ENCODE assay signal across 8 cellular contexts in the genomic region with DNA sequence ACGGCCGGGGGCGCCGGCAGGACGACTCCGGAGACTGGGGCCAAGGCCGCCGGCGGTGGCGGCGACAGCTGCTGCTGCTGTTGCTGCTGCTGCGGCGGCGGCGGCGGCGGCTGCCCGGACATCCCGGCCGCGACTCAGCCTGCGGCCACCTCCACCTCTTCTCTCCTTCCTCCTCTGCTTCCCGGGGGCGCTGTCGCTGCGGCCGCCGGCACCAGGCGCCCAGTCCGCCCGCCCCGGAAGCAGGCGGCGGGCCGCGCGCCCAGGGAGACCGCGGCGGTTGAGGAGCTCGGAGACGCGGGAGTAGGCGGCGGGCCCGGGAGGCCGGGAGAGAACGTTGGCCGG. TPM values are rescaled to one million over a fixed set of nuclear protein-coding genes. Genes with fewer than 3 reads are reported as not detected.
DNase-seq lines count a peak whose midpoint lies in the region; ATAC-seq and TF ChIP-seq lines count a peak whose summit lies in the region.

No MANE protein-coding gene starts in this region.

- H3K9ac ChIP-seq in OCI-LY1 (ENCODE audit: low read length), result peak overlapping the region; percentile 68

- peak overlapping the region; percentile 92 for H3K4me3 ChIP-seq in OCI-LY1 (ENCODE audit: low read depth, low read length, poor library complexity, severe bottlenecking)
- H3K4me3 ChIP-seq in brain microvascular endothelial cell (ENCODE audit: low read depth, low read length), result peak overlapping the region; percentile 48
- peak overlapping the region; percentile 85 for H3K4me3 ChIP-seq in lung
- H3K4me3 ChIP-seq in vagina, result peak overlapping the region; percentile 81 to 83

- no peak overlapping the region for H2AFZ ChIP-seq in OCI-LY1 (ENCODE audit: low read length)

- H3K4me1 ChIP-seq in OCI-LY1 (ENCODE audit: insufficient read depth, low read length, severe bottlenecking) (peaks cover 26% of the 10 kb centered on the region), lung (ENCODE audit: control insufficient read depth in 2 of 2, insufficient read depth in 2 of 2, low read length in 2 of 2) (peaks cover 3 to 5% of the 10 kb centered on the region in 2 donors), vagina (peaks cover 41% of the 10 kb centered on the region)

- ATAC-seq in HG02938 (IDR thresholded peaks at IDR 0.05; ENCODE audit: unreplicated experiment) (peak; percentile 41), lung (ENCODE audit: insufficient read depth, low FRiP score) (no peak)

- no peaks in the 10 kb centered on the region for H3K27me3 ChIP-seq in OCI-LY1 (ENCODE audit: insufficient read depth, low read length)
- H3K27me3 ChIP-seq in brain microvascular endothelial cell (replicated peaks), result no peaks in the 10 kb centered on the region
- no peaks in the 10 kb centered on the region for H3K27me3 ChIP-seq in lung (ENCODE audit: control insufficient read depth, insufficient read depth)
- H3K27me3 ChIP-seq in vagina, result no peaks in the 10 kb centered on the region

- intact Hi-C loops in vagina (cut with DNase I), result loop anchor here (5.0 kb wide), 1 partner anchor 94 kb away; a partner anchor contains a TSS

- H3K27ac ChIP-seq in OCI-LY1 (ENCODE audit: low read depth, low read length, poor library complexity, severe bottlenecking) (peak overlapping the region; percentile 65), brain microvascular endothelial cell (peak overlapping the region; percentile 87), lung (ENCODE audit: low read depth in 1 of 2, low read length in 1 of 2) (peak overlapping the region; percentile 96 to 99), vagina (peak overlapping the region; percentile 84)

- TF ChIP-seq POLR2A in vagina (IDR thresholded peaks at IDR 0.05), result no peak

- H3K36me3 ChIP-seq in OCI-LY1 (ENCODE audit: insufficient read depth, low read length) (no peaks in the 10 kb centered on the region), brain microvascular endothelial cell (replicated peaks) (no peaks in the 10 kb centered on the region), lung (ENCODE audit: control insufficient read depth in 2 of 2, insufficient read depth in 2 of 2, low read length in 2 of 2) (no peaks in the 10 kb centered on the region), vagina (no peaks in the 10 kb centered on the region)

- no peak overlapping the region for H3K4me2 ChIP-seq in OCI-LY1 (ENCODE audit: low read length)

- peaks cover 44% of the 10 kb centered on the region for H3K79me2 ChIP-seq in OCI-LY1 (ENCODE audit: insufficient read depth, low read length)

- no peaks in the 10 kb centered on the region for H3F3A ChIP-seq in OCI-LY1 (ENCODE audit: insufficient read depth, low read length)

- H3K9me3 ChIP-seq in OCI-LY1 (ENCODE audit: low read length), result no peaks in the 10 kb centered on the region; the same call in 1 of the 2 replicates
- no peaks in the 10 kb centered on the region for H3K9me3 ChIP-seq in lung (ENCODE audit: control insufficient read depth in 2 of 2, insufficient read depth in 1 of 2, low read length in 1 of 2)
- no peaks in the 10 kb centered on the region for H3K9me3 ChIP-seq in vagina

- TF ChIP-seq CTCF in OCI-LY1 (IDR thresholded peaks at IDR 0.05; ENCODE audit: low read length), result no peak; the same call in 1 of the 2 replicates
- TF ChIP-seq CTCF in brain microvascular endothelial cell (IDR thresholded peaks at IDR 0.05; ENCODE audit: low read depth, low read length, missing control alignments), result peak; percentile 4
- no peak for TF ChIP-seq CTCF in lung (IDR thresholded peaks at IDR 0.05; ENCODE audit: control extremely low read depth, extremely low read depth)
- no peak for TF ChIP-seq CTCF in vagina (IDR thresholded peaks at IDR 0.05)

- peak in 2 of 3 donors; percentile 27 to 40 for DNase-seq in stimulated activated CD4-positive, alpha-beta T cell treated with anti-CD3 and anti-CD28 coated beads, TNF-alpha, amount 100 ng/mL, for 1 hour (ENCODE audit: low read depth in 3 of 3, low spot score in 1 of 3)
- no peak for DNase-seq in stimulated activated CD4-positive, alpha-beta T cell treated with anti-CD3 and anti-CD28 coated beads, Interleukin-15, amount 100 ng/mL, for 24 hours
- DNase-seq in brain microvascular endothelial cell (peak; percentile 26), lung (ENCODE audit: low spot score) (no peak), vagina (ENCODE audit: extremely low spot score in 2 of 2) (no peak), globus pallidus (ENCODE audit: low spot score) (no peak)

- no peaks in the 10 kb centered on the region for H4K20me1 ChIP-seq in OCI-LY1 (ENCODE audit: insufficient read depth, low read length)

- H3K9me2 ChIP-seq in OCI-LY1 (ENCODE audit: low read depth, low read length), result no peaks in the 10 kb centered on the region

- in situ Hi-C loops in brain microvascular endothelial cell (cut with HindIII; ENCODE audit: low pct_ligation_motif_present, low sequenced_read_pairs), result no loop called here

- whole genome bisulfite sequencing in lung, 2 donors, result 0 to 1% methylated on average over 19 to 49 of the region's 49 CpGs

RNA-seq across cellular contexts. Expression of a gene that starts 0.3 kb away (rescaled TPM):
- total RNA-seq in lung (10 to 100 TPM; 32.1 to 50.4 TPM), vagina (50.6 TPM)
- polyA plus RNA-seq in lung, result 10 to 100 TPM; 16.6 to 18.8 TPM

Comparison
In these comparisons a context has a peak if more than half of its experiments do, and no peak if none do; other contexts are left out.
1. DNase-seq: peak in stimulated activated CD4-positive, alpha-beta T cell treated with anti-CD3 and anti-CD28 coated beads, TNF-alpha, amount 100 ng/mL, for 1 hour (2 of 3) and brain microvascular endothelial cell (single experiment); none in stimulated activated CD4-positive, alpha-beta T cell treated with anti-CD3 and anti-CD28 coated beads, Interleukin-15, amount 100 ng/mL, for 24 hours (single experiment), lung (single experiment), vagina (0 of 2) and globus pallidus (single experiment).
2. Peak in every context shown above with its lines, with median percentiles within 50 percentile points of each other: H3K27ac ChIP-seq and H3K4me3 ChIP-seq.